In the genomic region with DNA sequence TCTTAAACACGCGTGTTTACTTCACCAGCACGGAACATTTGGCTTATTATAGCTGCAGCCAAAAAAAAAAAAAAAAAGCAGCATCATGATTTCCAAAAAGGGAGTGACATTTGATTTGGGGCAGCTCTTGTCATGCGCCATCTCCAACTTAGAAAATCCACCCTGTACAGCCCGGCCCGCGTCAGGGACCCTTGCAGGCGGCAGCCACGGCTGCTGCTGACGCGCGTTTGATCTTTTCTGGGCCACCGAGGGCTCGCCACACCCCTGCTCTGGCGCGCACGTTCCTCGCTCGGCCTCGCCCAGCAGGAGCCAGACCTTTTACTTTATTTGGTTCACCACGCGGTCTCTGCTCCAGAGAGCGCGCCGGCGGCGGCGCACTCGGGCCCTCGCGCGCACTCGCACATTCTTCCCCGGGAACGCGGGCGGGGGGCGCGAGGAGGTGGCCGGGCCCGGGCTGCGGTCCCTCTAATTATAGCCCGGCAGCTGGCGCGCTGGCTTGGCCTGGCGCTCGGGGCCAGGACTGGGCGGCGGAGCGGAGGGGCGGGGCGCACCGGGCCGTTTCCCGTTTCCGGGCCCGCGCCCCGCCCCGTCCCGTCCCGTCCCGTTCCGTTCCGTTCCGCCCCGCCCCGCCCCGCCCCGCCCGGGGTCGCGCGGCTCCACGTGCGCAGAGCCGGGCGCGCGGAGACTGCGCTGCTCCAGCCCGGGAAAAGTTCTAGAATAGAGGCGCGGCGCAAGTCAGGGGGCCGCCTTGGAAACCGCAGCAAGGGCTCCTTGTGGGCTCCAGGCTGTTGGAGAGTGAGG, we compare ENCODE assay signal across 1 cellular context.
TF ChIP-seq lines count a peak whose summit lies in the region.

No MANE protein-coding gene starts in this region.

TF ChIP-seq in K562, 482 proteins besides CTCF, POLR2A, EP300 and RAD21 (continued from another document and continues in another):
- TF ChIP-seq, protein P1, sequence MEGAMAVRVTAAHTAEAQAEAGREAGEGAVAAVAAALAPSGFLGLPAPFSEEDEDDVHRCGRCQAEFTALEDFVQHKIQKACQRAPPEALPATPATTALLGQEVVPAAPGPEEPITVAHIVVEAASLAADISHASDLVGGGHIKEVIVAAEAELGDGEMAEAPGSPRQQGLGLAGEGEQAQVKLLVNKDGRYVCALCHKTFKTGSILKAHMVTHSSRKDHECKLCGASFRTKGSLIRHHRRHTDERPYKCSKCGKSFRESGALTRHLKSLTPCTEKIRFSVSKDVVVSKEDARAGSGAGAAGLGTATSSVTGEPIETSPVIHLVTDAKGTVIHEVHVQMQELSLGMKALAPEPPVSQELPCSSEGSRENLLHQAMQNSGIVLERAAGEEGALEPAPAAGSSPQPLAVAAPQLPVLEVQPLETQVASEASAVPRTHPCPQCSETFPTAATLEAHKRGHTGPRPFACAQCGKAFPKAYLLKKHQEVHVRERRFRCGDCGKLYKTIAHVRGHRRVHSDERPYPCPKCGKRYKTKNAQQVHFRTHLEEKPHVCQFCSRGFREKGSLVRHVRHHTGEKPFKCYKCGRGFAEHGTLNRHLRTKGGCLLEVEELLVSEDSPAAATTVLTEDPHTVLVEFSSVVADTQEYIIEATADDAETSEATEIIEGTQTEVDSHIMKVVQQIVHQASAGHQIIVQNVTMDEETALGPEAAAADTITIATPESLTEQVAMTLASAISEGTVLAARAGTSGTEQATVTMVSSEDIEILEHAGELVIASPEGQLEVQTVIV (CRISPR knock-in tag; IDR thresholded peaks at IDR 0.05; ENCODE audit: borderline replicate concordance): no peak; the same call in 1 of the 2 replicates
- TF ChIP-seq KLF1 (tag; IDR thresholded peaks at IDR 0.05): peak; percentile 75
- TF ChIP-seq DPF2 (IDR thresholded peaks at IDR 0.05): peak; percentile 24; the same call in 1 of the 2 replicates
- peak; percentile 62 for TF ChIP-seq BRD9 (IDR thresholded peaks at IDR 0.05; ENCODE audit: low read depth, partially characterized antibody)
- peak; percentile 69; the same call in 1 of the 2 replicates for TF ChIP-seq RNF2 (IDR thresholded peaks at IDR 0.05)
- no peak for TF ChIP-seq NFE2L1 (tag; IDR thresholded peaks at IDR 0.05; ENCODE audit: borderline replicate concordance, low read depth)
- TF ChIP-seq CBFA2T2 (conservative IDR thresholded peaks at IDR 0.05): 0 out of 2 replicates have a peak, but pooled peaks have one; percentile 10
- TF ChIP-seq, protein P2, sequence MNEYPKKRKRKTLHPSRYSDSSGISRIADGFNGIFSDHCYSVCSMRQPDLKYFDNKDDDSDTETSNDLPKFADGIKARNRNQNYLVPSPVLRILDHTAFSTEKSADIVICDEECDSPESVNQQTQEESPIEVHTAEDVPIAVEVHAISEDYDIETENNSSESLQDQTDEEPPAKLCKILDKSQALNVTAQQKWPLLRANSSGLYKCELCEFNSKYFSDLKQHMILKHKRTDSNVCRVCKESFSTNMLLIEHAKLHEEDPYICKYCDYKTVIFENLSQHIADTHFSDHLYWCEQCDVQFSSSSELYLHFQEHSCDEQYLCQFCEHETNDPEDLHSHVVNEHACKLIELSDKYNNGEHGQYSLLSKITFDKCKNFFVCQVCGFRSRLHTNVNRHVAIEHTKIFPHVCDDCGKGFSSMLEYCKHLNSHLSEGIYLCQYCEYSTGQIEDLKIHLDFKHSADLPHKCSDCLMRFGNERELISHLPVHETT (CRISPR knock-in tag; conservative IDR thresholded peaks at IDR 0.05 in 1 of 2, IDR thresholded peaks at IDR 0.05 in 1 of 2): peak in 1 of 2 experiments; percentile 100; a peak in 2 of 4 replicates
- no peak for TF ChIP-seq TEAD2 (tag; IDR thresholded peaks at IDR 0.05)
- TF ChIP-seq, protein P3, sequence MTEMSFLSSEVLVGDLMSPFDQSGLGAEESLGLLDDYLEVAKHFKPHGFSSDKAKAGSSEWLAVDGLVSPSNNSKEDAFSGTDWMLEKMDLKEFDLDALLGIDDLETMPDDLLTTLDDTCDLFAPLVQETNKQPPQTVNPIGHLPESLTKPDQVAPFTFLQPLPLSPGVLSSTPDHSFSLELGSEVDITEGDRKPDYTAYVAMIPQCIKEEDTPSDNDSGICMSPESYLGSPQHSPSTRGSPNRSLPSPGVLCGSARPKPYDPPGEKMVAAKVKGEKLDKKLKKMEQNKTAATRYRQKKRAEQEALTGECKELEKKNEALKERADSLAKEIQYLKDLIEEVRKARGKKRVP (CRISPR knock-in tag; IDR thresholded peaks at IDR 0.05): peak; percentile 51
- no peak for TF ChIP-seq ZNF507 (tag; conservative IDR thresholded peaks at IDR 0.05)
- TF ChIP-seq, protein P4, sequence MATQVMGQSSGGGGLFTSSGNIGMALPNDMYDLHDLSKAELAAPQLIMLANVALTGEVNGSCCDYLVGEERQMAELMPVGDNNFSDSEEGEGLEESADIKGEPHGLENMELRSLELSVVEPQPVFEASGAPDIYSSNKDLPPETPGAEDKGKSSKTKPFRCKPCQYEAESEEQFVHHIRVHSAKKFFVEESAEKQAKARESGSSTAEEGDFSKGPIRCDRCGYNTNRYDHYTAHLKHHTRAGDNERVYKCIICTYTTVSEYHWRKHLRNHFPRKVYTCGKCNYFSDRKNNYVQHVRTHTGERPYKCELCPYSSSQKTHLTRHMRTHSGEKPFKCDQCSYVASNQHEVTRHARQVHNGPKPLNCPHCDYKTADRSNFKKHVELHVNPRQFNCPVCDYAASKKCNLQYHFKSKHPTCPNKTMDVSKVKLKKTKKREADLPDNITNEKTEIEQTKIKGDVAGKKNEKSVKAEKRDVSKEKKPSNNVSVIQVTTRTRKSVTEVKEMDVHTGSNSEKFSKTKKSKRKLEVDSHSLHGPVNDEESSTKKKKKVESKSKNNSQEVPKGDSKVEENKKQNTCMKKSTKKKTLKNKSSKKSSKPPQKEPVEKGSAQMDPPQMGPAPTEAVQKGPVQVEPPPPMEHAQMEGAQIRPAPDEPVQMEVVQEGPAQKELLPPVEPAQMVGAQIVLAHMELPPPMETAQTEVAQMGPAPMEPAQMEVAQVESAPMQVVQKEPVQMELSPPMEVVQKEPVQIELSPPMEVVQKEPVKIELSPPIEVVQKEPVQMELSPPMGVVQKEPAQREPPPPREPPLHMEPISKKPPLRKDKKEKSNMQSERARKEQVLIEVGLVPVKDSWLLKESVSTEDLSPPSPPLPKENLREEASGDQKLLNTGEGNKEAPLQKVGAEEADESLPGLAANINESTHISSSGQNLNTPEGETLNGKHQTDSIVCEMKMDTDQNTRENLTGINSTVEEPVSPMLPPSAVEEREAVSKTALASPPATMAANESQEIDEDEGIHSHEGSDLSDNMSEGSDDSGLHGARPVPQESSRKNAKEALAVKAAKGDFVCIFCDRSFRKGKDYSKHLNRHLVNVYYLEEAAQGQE (CRISPR knock-in tag; IDR thresholded peaks at IDR 0.05; ENCODE audit: low read depth): peak; percentile 68
- TF ChIP-seq LCOR (CRISPR knock-in tag; IDR thresholded peaks at IDR 0.05): peak; percentile 93
- TF ChIP-seq ZNF263 (CRISPR knock-in tag; IDR thresholded peaks at IDR 0.05; ENCODE audit: borderline replicate concordance): 0 out of 2 replicates have a peak, but pooled peaks have one; percentile 39
- TF ChIP-seq NCOA6 (IDR thresholded peaks at IDR 0.05): peak; percentile 38; the same call in 1 of the 2 replicates
- TF ChIP-seq PHF8 (IDR thresholded peaks at IDR 0.05; ENCODE audit: borderline replicate concordance, low read length): peak; percentile 68; the same call in 1 of the 2 replicates
- TF ChIP-seq, protein P5, sequence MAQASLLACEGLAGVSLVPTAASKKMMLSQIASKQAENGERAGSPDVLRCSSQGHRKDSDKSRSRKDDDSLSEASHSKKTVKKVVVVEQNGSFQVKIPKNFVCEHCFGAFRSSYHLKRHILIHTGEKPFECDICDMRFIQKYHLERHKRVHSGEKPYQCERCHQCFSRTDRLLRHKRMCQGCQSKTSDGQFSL (CRISPR knock-in tag; IDR thresholded peaks at IDR 0.05): no peak
- TF ChIP-seq, protein P5 (tag; IDR thresholded peaks at IDR 0.05): no peak
- TF ChIP-seq, protein P6, sequence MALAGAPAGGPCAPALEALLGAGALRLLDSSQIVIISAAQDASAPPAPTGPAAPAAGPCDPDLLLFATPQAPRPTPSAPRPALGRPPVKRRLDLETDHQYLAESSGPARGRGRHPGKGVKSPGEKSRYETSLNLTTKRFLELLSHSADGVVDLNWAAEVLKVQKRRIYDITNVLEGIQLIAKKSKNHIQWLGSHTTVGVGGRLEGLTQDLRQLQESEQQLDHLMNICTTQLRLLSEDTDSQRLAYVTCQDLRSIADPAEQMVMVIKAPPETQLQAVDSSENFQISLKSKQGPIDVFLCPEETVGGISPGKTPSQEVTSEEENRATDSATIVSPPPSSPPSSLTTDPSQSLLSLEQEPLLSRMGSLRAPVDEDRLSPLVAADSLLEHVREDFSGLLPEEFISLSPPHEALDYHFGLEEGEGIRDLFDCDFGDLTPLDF (CRISPR knock-in tag; IDR thresholded peaks at IDR 0.05): peak; percentile 93
- TF ChIP-seq MEIS2 (IDR thresholded peaks at IDR 0.05; ENCODE audit: partially characterized antibody): peak; percentile 34
- peak; percentile 68 for TF ChIP-seq KDM5B (IDR thresholded peaks at IDR 0.05; ENCODE audit: insufficient replicate concordance, low read depth, low read length)
- peak; percentile 15; the same call in 1 of the 2 replicates for TF ChIP-seq RFX1 (IDR thresholded peaks at IDR 0.05)
- TF ChIP-seq ZNF699 (CRISPR knock-in tag; IDR thresholded peaks at IDR 0.05; ENCODE audit: insufficient replicate concordance): peak; percentile 71
- no peak for TF ChIP-seq ETV1 (tag; conservative IDR thresholded peaks at IDR 0.05; ENCODE audit: low read depth)
- no peak for TF ChIP-seq POLR3A (IDR thresholded peaks at IDR 0.05; ENCODE audit: borderline replicate concordance, extremely low read depth, insufficient read depth, insufficient read length)
- TF ChIP-seq ZNF354B (CRISPR knock-in tag; IDR thresholded peaks at IDR 0.05): no peak
- TF ChIP-seq, protein P7, sequence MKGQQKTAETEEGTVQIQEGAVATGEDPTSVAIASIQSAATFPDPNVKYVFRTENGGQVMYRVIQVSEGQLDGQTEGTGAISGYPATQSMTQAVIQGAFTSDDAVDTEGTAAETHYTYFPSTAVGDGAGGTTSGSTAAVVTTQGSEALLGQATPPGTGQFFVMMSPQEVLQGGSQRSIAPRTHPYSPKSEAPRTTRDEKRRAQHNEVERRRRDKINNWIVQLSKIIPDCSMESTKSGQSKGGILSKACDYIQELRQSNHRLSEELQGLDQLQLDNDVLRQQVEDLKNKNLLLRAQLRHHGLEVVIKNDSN (CRISPR knock-in tag; IDR thresholded peaks at IDR 0.05): peak; percentile 65
- TF ChIP-seq ASH1L (IDR thresholded peaks at IDR 0.05; ENCODE audit: borderline replicate concordance, low read depth, partially characterized antibody): peak; percentile 15
- 0 out of 2 replicates have a peak, but pooled peaks have one; percentile 10 for TF ChIP-seq EGR1 (conservative IDR thresholded peaks at IDR 0.05)
- peak; percentile 83; the same call in 1 of the 2 replicates for TF ChIP-seq NR4A1 (CRISPR knock-in tag; IDR thresholded peaks at IDR 0.05)
- TF ChIP-seq NR4A1 (tag; IDR thresholded peaks at IDR 0.05): peak; percentile 75
- peak; percentile 88; the same call in 1 of the 2 replicates for TF ChIP-seq CAMTA2 (CRISPR knock-in tag; conservative IDR thresholded peaks at IDR 0.05)
- peak; percentile 76; the same call in 1 of the 2 replicates for TF ChIP-seq ELF2 (CRISPR knock-in tag; IDR thresholded peaks at IDR 0.05)
- 0 out of 2 replicates have a peak, but pooled peaks have one; percentile 11 for TF ChIP-seq ZC3H11A (IDR thresholded peaks at IDR 0.05; ENCODE audit: low read depth, low read length)
- TF ChIP-seq TAF9B (IDR thresholded peaks at IDR 0.05; ENCODE audit: partially characterized antibody): no peak
- TF ChIP-seq NR1H2 (CRISPR knock-in tag; IDR thresholded peaks at IDR 0.05): 0 out of 2 replicates have a peak, but pooled peaks have one; percentile 8
- TF ChIP-seq RBM22 (IDR thresholded peaks at IDR 0.05; ENCODE audit: low read depth, low read length, poor library complexity, severe bottlenecking): peak; percentile 94
- TF ChIP-seq POLR2AphosphoS2 (IDR thresholded peaks at IDR 0.05; ENCODE audit: low read length): peak; percentile 48; the same call in 1 of the 2 replicates
- TF ChIP-seq FOXA3 (CRISPR knock-in tag; conservative IDR thresholded peaks at IDR 0.05 in 1 of 2, IDR thresholded peaks at IDR 0.05 in 1 of 2): peak in 1 of 2 experiments; percentile 75; a peak in 2 of 4 replicates
- TF ChIP-seq EP400 (IDR thresholded peaks at IDR 0.05): peak; percentile 90
- peak; percentile 92 for TF ChIP-seq DMBX1 (CRISPR knock-in tag; IDR thresholded peaks at IDR 0.05; ENCODE audit: borderline replicate concordance)
- TF ChIP-seq ARID1B (IDR thresholded peaks at IDR 0.05): no peak
- TF ChIP-seq, protein P8, sequence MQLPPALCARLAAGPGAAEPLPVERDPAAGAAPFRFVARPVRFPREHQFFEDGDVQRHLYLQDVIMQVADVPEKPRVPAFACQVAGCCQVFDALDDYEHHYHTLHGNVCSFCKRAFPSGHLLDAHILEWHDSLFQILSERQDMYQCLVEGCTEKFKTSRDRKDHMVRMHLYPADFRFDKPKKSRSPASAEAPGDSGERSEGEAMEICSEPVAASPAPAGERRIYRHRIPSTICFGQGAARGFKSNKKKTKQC (CRISPR knock-in tag; IDR thresholded peaks at IDR 0.05): peak; percentile 98
- no peak for TF ChIP-seq SMARCB1 (IDR thresholded peaks at IDR 0.05; ENCODE audit: insufficient read length, low read depth)
- peak; percentile 76 for TF ChIP-seq TARDBP (IDR thresholded peaks at IDR 0.05)
